Comparison of ENCODE assay signal across 1 cellular context in genomic region chr1:97200627-97201026, GRCh38.
TF ChIP-seq lines count a peak whose summit lies in the region.

No MANE protein-coding gene starts in this region.

TF ChIP-seq in GM23338, 12 proteins besides CTCF, POLR2A, EP300 and RAD21 (continued from another document):
- no peak for TF ChIP-seq ZNF462 (CRISPR knock-in tag; IDR thresholded peaks at IDR 0.05)
- no peak for TF ChIP-seq STAT1 (IDR thresholded peaks at IDR 0.05; ENCODE audit: unreplicated experiment)
- no peak for TF ChIP-seq ZNF331 (CRISPR knock-in tag; IDR thresholded peaks at IDR 0.05; ENCODE audit: low read depth)
- TF ChIP-seq ETS1 (IDR thresholded peaks at IDR 0.05) = no peak
- no peak for TF ChIP-seq CREB1 (CRISPR knock-in tag; IDR thresholded peaks at IDR 0.05; ENCODE audit: low read depth)
- no peak for TF ChIP-seq JUNB (IDR thresholded peaks at IDR 0.05; ENCODE audit: unreplicated experiment)
- TF ChIP-seq NANOG (IDR thresholded peaks at IDR 0.05; ENCODE audit: borderline replicate concordance) = no peak
TF ChIP-seq in GM23338: peak in this region for 0.
